Comparison of ENCODE assay signal across 25 cellular contexts in genomic region chr1:235832011-235832410, GRCh38.
"Had no signal": no experiment of that assay in that cellular context is flagged by ENCODE, and none has a peak within 500 bp of the region (broad histone marks: within the 10 kb centered on the region; RNA-seq: fewer than 3 reads in every experiment).

No MANE protein-coding gene starts in this region.

- H3K27ac Mint-ChIP-seq: mesothelial cell of epicardium, progenitor cell of endocrine pancreas had no signal

- H3K36me3 Mint-ChIP-seq: mesothelial cell of epicardium, natural killer cell had no signal

- H3K36me3 ChIP-seq: ovary had no signal

- DNase-seq: hippocampal formation; kidney glomerular epithelial cell; left cardiac atrium; lower lobe of right lung; mammary epithelial cell; mesendoderm; naive B cell; natural killer cell; ovary; right lobe of liver; stimulated activated CD4-positive, alpha-beta T cell treated with anti-CD3 and anti-CD28 coated beads, Interleukin-1b, Interleukin-23, amount 100 ng/mL, for 48 hours; stimulated activated CD4-positive, alpha-beta T cell treated with anti-CD3 and anti-CD28 coated beads, Interleukin-2, amount 100 ng/mL, for 48 hours; stimulated activated CD4-positive, alpha-beta T cell treated with anti-CD3 and anti-CD28 coated beads, Interleukin-4, amount 100 ng/mL, for 4 hours; stimulated activated naive CD4-positive, alpha-beta T cell; substantia nigra; transverse colon had no signal

- H3K4me2 ChIP-seq: smooth muscle cell had no signal

- H3K4me1 Mint-ChIP-seq: mesothelial cell of epicardium had no signal

- H3K9me3 ChIP-seq: lower lobe of right lung, ovary, right atrium auricular region, right lobe of liver, transverse colon, upper lobe of left lung, vagina had no signal

- H3K9me3 Mint-ChIP-seq: mesothelial cell of epicardium; naive B cell; natural killer cell; stimulated activated naive CD8-positive, alpha-beta T cell treated with anti-CD3 and anti-CD28 coated beads, Interleukin-15, Interleukin-2, amounts not matched to agents 100 ng/mL and 50 ng/mL, for 24 hours had no signal

- H3K4me3 ChIP-seq: lower lobe of right lung, ovary, right atrium auricular region, right lobe of liver, smooth muscle cell, transverse colon, upper lobe of left lung, vagina had no signal

- H3K27ac ChIP-seq: lower lobe of right lung, ovary, right atrium auricular region, right lobe of liver, transverse colon, upper lobe of left lung, vagina had no signal

- H3K27me3 Mint-ChIP-seq: naive B cell; progenitor cell of endocrine pancreas; stimulated activated naive CD8-positive, alpha-beta T cell treated with anti-CD3 and anti-CD28 coated beads, Interleukin-15, Interleukin-2, amounts not matched to agents 100 ng/mL and 50 ng/mL, for 24 hours had no signal

- FAIRE-seq: keratinocyte had no signal

- H3K4me3 Mint-ChIP-seq: mesothelial cell of epicardium, naive B cell, natural killer cell had no signal

- H3K27me3 ChIP-seq: ovary, right atrium auricular region, right lobe of liver, transverse colon, upper lobe of left lung, vagina had no signal

- ATAC-seq: left cardiac atrium, left lobe of liver, lower lobe of right lung, natural killer cell, right lobe of liver had no signal
